22 cellular contexts compared by ENCODE assay signal in the genomic region with DNA sequence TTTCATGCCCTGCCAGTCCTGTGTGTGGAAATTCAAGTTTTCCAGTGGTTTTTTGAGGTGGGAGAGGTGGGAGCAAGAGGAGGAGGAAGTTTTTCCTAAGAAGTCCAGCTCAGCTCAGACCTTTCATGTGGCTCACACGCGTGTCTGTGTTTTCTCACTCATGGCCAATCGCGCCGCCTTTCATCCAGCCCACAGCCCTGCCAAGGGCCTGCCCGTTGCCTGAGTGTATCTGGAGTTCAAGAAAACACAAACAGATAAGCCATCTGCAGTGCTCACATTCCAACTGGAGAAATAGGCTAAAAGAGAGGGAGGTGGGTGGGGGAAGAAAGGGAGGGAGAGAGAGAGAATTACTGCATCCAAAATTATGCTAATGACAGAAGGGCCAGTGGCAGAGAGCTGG. TPM values are rescaled to one million over a fixed set of nuclear protein-coding genes. Genes with fewer than 3 reads are reported as not detected.
DNase-seq lines count a peak whose midpoint lies in the region; ATAC-seq and TF ChIP-seq lines count a peak whose summit lies in the region.
"Had no signal": no experiment of that assay in that cellular context is flagged by ENCODE, and none has a peak within 500 bp of the region (broad histone marks: within the 10 kb centered on the region; RNA-seq: fewer than 3 reads in every experiment).

No MANE protein-coding gene starts in this region.

- ATAC-seq in activated CD8-positive, alpha-beta memory T cell treated with anti-CD3 and anti-CD28 coated beads, Interleukin-2, amount 10 ng/mL, durations not matched to agents 7 days and 5 days = no peak
- ATAC-seq in left lobe of liver (peak; percentile 22), right lobe of liver (peak; percentile 7 to 54 (median 53)), mucosa of descending colon (no peak)
- ATAC-seq: CD8-positive, alpha-beta T cell had no signal

- no peak overlapping the region for H3K27ac Mint-ChIP-seq in activated CD8-positive, alpha-beta memory T cell treated with anti-CD3 and anti-CD28 coated beads, Interleukin-2, amount 10 ng/mL, durations not matched to agents 7 days and 5 days
- H3K27ac Mint-ChIP-seq: B cell; CD4-positive, CD25-positive, alpha-beta regulatory T cell; CD8-positive, alpha-beta T cell had no signal

- H3K9me3 ChIP-seq in right lobe of liver = no peaks in the 10 kb centered on the region
- no peaks in the 10 kb centered on the region for H3K9me3 ChIP-seq in mucosa of descending colon
- H3K9me3 ChIP-seq: Caco-2 had no signal

- CTCF ChIA-PET in activated CD8-positive, alpha-beta memory T cell treated with anti-CD3 and anti-CD28 coated beads, Interleukin-2, amount 10 ng/mL, durations not matched to agents 7 days and 5 days (lab: Charles Lee) = interaction anchor here (1.3 to 1.4 kb wide), 2 partner anchors 85 to 119 kb away, joined by 3 to 5 read pairs; no protein-coding TSS in a partner anchor
- CTCF ChIA-PET in RWPE1 (lab: Yijun Ruan, JAX) = interaction anchor here (0.7 kb wide), 1 partner anchor 13 kb away, joined by 4 read pairs; no protein-coding TSS in a partner anchor

- H3K4me1 ChIP-seq in right lobe of liver (peaks cover 0 to 26% (median 10%) of the 10 kb centered on the region in 4 donors), mucosa of descending colon (ENCODE audit: low read depth) (no peaks in the 10 kb centered on the region)
- H3K4me1 ChIP-seq: Caco-2 had no signal

- DNase-seq in activated CD8-positive, alpha-beta memory T cell treated with anti-CD3 and anti-CD28 coated beads, Interleukin-2, amount 10 ng/mL, durations not matched to agents 7 days and 5 days = peak; percentile 26
- no peak for DNase-seq in activated CD8-positive, alpha-beta memory T cell treated with anti-CD3 and anti-CD28 coated beads for 24 hours
- DNase-seq in left lobe of liver (ENCODE audit: low spot score) (no peak), right lobe of liver (peak in 1 of 3 donors; percentile 74), mucosa of descending colon (no peak), HUDEP-2 (lab: John Stamatoyannopoulos, UW; ENCODE audit: unreplicated experiment in 76 of 76) (no peak), RWPE1 (ENCODE audit: low spot score) (no peak)
- DNase-seq: Caco-2; CD4-positive, CD25-positive, alpha-beta regulatory T cell; CD8-positive, alpha-beta T cell; DMS153; DMS79; EL; GDM1; GM23248; H7; HCEC 1CT had no signal

- H3K36me3 ChIP-seq in right lobe of liver = no peaks in the 10 kb centered on the region
- no peaks in the 10 kb centered on the region for H3K36me3 ChIP-seq in mucosa of descending colon (ENCODE audit: low read depth)
- H3K36me3 ChIP-seq: BLaER1 had no signal

- H3K4me3 Mint-ChIP-seq in activated CD8-positive, alpha-beta memory T cell treated with anti-CD3 and anti-CD28 coated beads, Interleukin-2, amount 10 ng/mL, durations not matched to agents 7 days and 5 days = no peak overlapping the region
- H3K4me3 Mint-ChIP-seq: B cell; CD4-positive, CD25-positive, alpha-beta regulatory T cell; CD8-positive, alpha-beta T cell had no signal

- H3K27me3 ChIP-seq in right lobe of liver = no peaks in the 10 kb centered on the region
- H3K27me3 ChIP-seq: BLaER1 had no signal

- no peaks in the 10 kb centered on the region for H3K4me1 Mint-ChIP-seq in activated CD8-positive, alpha-beta memory T cell treated with anti-CD3 and anti-CD28 coated beads, Interleukin-2, amount 10 ng/mL, durations not matched to agents 7 days and 5 days
- H3K4me1 Mint-ChIP-seq: B cell had no signal

- POLR2A ChIA-PET in RWPE1 (lab: Yijun Ruan, JAX; ENCODE audit: low non-redundant PET) = no interaction called here

- intact Hi-C loops in right lobe of liver (cut with DNase I) = loop anchor here in 1 of 2 donors (10.0 kb wide), 1 partner anchor 81 kb away; no protein-coding TSS in a partner anchor
- intact Hi-C loops in mucosa of descending colon (cut with DNase I, micrococcal nuclease) = no loop called here

- H3K27ac ChIP-seq in right lobe of liver = peak overlapping the region in 1 of 3 donors; percentile 80
- H3K27ac ChIP-seq in RWPE1 = no peak overlapping the region
- H3K27ac ChIP-seq: 22Rv1, BLaER1, C4-2B, GM23248 had no signal

- WGBS in right lobe of liver (ENCODE audit: insufficient coverage, low coverage, low lambda C conversion rate, missing lambda C conversion rate) = 19% methylated on average over 6 of the region's 6 CpGs

- TF ChIP-seq POLR2A in right lobe of liver (IDR thresholded peaks at IDR 0.05) = no peak

- TF ChIP-seq CTCF in right lobe of liver (IDR thresholded peaks at IDR 0.05) = no peak
- TF ChIP-seq CTCF in mucosa of descending colon (IDR thresholded peaks at IDR 0.05) = no peak
- TF ChIP-seq CTCF in RWPE1 (conservative IDR thresholded peaks at IDR 0.05; ENCODE audit: low read depth) = no peak

- no peaks in the 10 kb centered on the region for H3K36me3 Mint-ChIP-seq in activated CD8-positive, alpha-beta memory T cell treated with anti-CD3 and anti-CD28 coated beads, Interleukin-2, amount 10 ng/mL, durations not matched to agents 7 days and 5 days
- H3K36me3 Mint-ChIP-seq: CD4-positive, CD25-positive, alpha-beta regulatory T cell; CD8-positive, alpha-beta T cell had no signal

- H3K4me3 ChIP-seq in right lobe of liver = no peak overlapping the region
- no peak overlapping the region for H3K4me3 ChIP-seq in mucosa of descending colon
- H3K4me3 ChIP-seq: BLaER1, GM12878, GM23248 had no signal

- H3K27me3 Mint-ChIP-seq in activated CD8-positive, alpha-beta memory T cell treated with anti-CD3 and anti-CD28 coated beads, Interleukin-2, amount 10 ng/mL, durations not matched to agents 7 days and 5 days = peaks cover 18% of the 10 kb centered on the region

- H3K9me3 Mint-ChIP-seq in activated CD8-positive, alpha-beta memory T cell treated with anti-CD3 and anti-CD28 coated beads, Interleukin-2, amount 10 ng/mL, durations not matched to agents 7 days and 5 days (ENCODE audit: low read depth) = no peaks in the 10 kb centered on the region
- H3K9me3 Mint-ChIP-seq: CD4-positive, CD25-positive, alpha-beta regulatory T cell; CD8-positive, alpha-beta T cell had no signal

RNA-seq across cellular contexts. Expression of gene MPC1, which starts 12.6 kb away (rescaled TPM):
- 10 to 100 TPM; 29.4 to 37.4 TPM for total RNA-seq in activated CD8-positive, alpha-beta memory T cell treated with anti-CD3 and anti-CD28 coated beads, Interleukin-2, amount 10 ng/mL, durations not matched to agents 7 days and 5 days
- 120 TPM for total RNA-seq in left lobe of liver
- 100 to 1,000 TPM; 102 to 298 (median 180) TPM for total RNA-seq in right lobe of liver
- 100 to 1,000 TPM in 2 of 3 donors, 10 to 100 TPM in 1; 75.0 to 139 (median 117) TPM for total RNA-seq in mucosa of descending colon

RNA-seq across cellular contexts. Expression of gene SFT2D1, which starts 53.0 kb away (rescaled TPM):
- 10 to 100 TPM; 35.6 to 40.0 TPM for total RNA-seq in activated CD8-positive, alpha-beta memory T cell treated with anti-CD3 and anti-CD28 coated beads, Interleukin-2, amount 10 ng/mL, durations not matched to agents 7 days and 5 days
- total RNA-seq in left lobe of liver (8.8 TPM), right lobe of liver (10 to 100 TPM in 5 of 6 experiments, 1 to 10 TPM in 1; 6.7 to 14.0 (median 12.8) TPM), mucosa of descending colon (10 to 100 TPM; 40.4 to 67.5 (median 53.3) TPM)

Comparison
In these comparisons a context has a peak if more than half of its experiments do, and no peak if none do; other contexts are left out.
1. ATAC-seq: peak in left lobe of liver (single experiment) and right lobe of liver (4 of 4); none in activated CD8-positive, alpha-beta memory T cell treated with anti-CD3 and anti-CD28 coated beads, Interleukin-2, amount 10 ng/mL, durations not matched to agents 7 days and 5 days (single experiment) and mucosa of descending colon (single experiment).